Comparison of ENCODE assay signal across 19 cellular contexts in the genomic region with DNA sequence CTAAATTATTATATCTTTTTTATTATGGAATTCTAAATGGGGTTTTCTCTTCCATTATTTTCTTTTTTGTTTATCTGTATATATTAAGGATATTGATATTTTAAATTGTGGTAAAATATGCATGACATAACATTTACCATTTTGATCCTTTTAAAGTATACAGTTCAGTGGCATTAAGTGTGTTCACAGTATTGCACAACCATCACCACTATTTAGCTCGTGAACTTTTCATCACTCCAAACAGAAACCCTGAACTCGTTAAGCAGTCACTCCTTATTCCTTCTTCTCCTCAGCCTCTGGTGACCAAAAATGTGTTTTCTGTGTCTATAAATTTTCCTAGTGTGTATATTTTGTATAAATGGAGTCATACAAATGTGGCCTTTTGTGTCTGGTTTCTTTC.
DNase-seq lines count a peak whose midpoint lies in the region; TF ChIP-seq lines count a peak whose summit lies in the region.
"Had no signal": no experiment of that assay in that cellular context is flagged by ENCODE, and none has a peak within 500 bp of the region (broad histone marks: within the 10 kb centered on the region; RNA-seq: fewer than 3 reads in every experiment).

No MANE protein-coding gene starts in this region.

- H3K4me3 ChIP-seq in mammary epithelial cell (replicated peaks in 1 of 3; ENCODE audit: insufficient read depth in 1 of 3, low read depth in 2 of 3, low read length in 3 of 3) (no peak overlapping the region), fibroblast of villous mesenchyme (ENCODE audit: low read depth, low read length) (no peak overlapping the region), Caco-2 (ENCODE audit: low read depth, low read length) (no peak overlapping the region)
- H3K4me3 ChIP-seq: BLaER1, GM12878, GM23338, HAP-1 had no signal

- in situ Hi-C loops in mammary epithelial cell (cut with MboI; ENCODE audit: low sequenced_read_pairs in 2 of 2) = no loop called here

- H3K9me3 Mint-ChIP-seq in MCF 10A (ENCODE audit: unreplicated experiment) (no peaks in the 10 kb centered on the region), Caco-2 (ENCODE audit: unreplicated experiment) (no peaks in the 10 kb centered on the region)
- H3K9me3 Mint-ChIP-seq: CD4-positive, CD25-positive, alpha-beta regulatory T cell; CD8-positive, alpha-beta T cell; GM23338; HFFc6 had no signal

- no peak overlapping the region for H3K9ac ChIP-seq in mammary epithelial cell (ENCODE audit: insufficient read depth, low read length)
- H3K9ac ChIP-seq: BLaER1 had no signal

- TF ChIP-seq CTCF in MCF 10A (IDR thresholded peaks at IDR 0.05; ENCODE audit: unreplicated experiment) (no peak), mammary epithelial cell (conservative IDR thresholded peaks at IDR 0.05 in 1 of 2, IDR thresholded peaks at IDR 0.05 in 1 of 2; ENCODE audit: extremely low read depth in 1 of 2, insufficient read depth in 1 of 2, low read depth in 1 of 2, low read length in 2 of 2) (no peak), fibroblast of villous mesenchyme (IDR thresholded peaks at IDR 0.05; ENCODE audit: insufficient read depth, low read depth, low read length) (no peak), Caco-2 (IDR thresholded peaks at IDR 0.05; ENCODE audit: insufficient read depth in 1 of 2, low read depth in 1 of 2, low read length in 1 of 2, severe bottlenecking in 1 of 2, unreplicated experiment in 1 of 2) (no peak)

- intact Hi-C loops in MCF 10A (cut with micrococcal nuclease) = no loop called here
- intact Hi-C loops in mammary epithelial cell (cut with micrococcal nuclease) = no loop called here
- intact Hi-C loops in Caco-2 (cut with micrococcal nuclease; ENCODE audit: unreplicated experiment) = no loop called here

- H3K36me3 ChIP-seq in mammary epithelial cell (ENCODE audit: insufficient read depth, low read length) = no peaks in the 10 kb centered on the region
- H3K36me3 ChIP-seq in Caco-2 (ENCODE audit: control insufficient read depth, insufficient read depth, low read length) = no peaks in the 10 kb centered on the region
- H3K36me3 ChIP-seq: BLaER1, HAP-1 had no signal

- H3K27ac Mint-ChIP-seq in MCF 10A (ENCODE audit: low read depth, unreplicated experiment) (peak overlapping the region; percentile 74), Caco-2 (ENCODE audit: unreplicated experiment) (no peak overlapping the region)
- H3K27ac Mint-ChIP-seq: B cell; CD4-positive, CD25-positive, alpha-beta regulatory T cell; CD8-positive, alpha-beta T cell; GM23338; HFFc6 had no signal

- H3K4me1 Mint-ChIP-seq in MCF 10A (ENCODE audit: insufficient read depth, unreplicated experiment) (peaks cover 12% of the 10 kb centered on the region), Caco-2 (ENCODE audit: low read depth, unreplicated experiment) (no peaks in the 10 kb centered on the region)
- H3K4me1 Mint-ChIP-seq: B cell; CD4-positive, CD25-positive, alpha-beta regulatory T cell had no signal

- CTCF ChIA-PET in MCF 10A (lab: Yijun Ruan, JAX) = no interaction called here
- CTCF ChIA-PET in mammary epithelial cell (lab: Charles Lee; ENCODE audit: low non-redundant PET) = no interaction called here
- CTCF ChIA-PET in Caco-2 (lab: Charles Lee) = no interaction called here

- H3K4me3 Mint-ChIP-seq in MCF 10A (ENCODE audit: unreplicated experiment) (no peak overlapping the region), Caco-2 (ENCODE audit: unreplicated experiment) (no peak overlapping the region)
- H3K4me3 Mint-ChIP-seq: B cell; CD4-positive, CD25-positive, alpha-beta regulatory T cell; CD8-positive, alpha-beta T cell; GM23338; HFFc6 had no signal

- no peaks in the 10 kb centered on the region for H3K36me3 Mint-ChIP-seq in MCF 10A (ENCODE audit: insufficient read depth, unreplicated experiment)
- H3K36me3 Mint-ChIP-seq in Caco-2 (ENCODE audit: insufficient read depth, unreplicated experiment) = no peaks in the 10 kb centered on the region

- no peak overlapping the region for H3K27ac ChIP-seq in mammary epithelial cell (ENCODE audit: insufficient read depth, low read depth, low read length)
- H3K27ac ChIP-seq: 22Rv1, BLaER1, C4-2B had no signal

- DNase-seq in MCF 10A (ENCODE audit: unreplicated experiment) (no peak), mammary epithelial cell (no peak), MV-4-11 (lab: John Stamatoyannopoulos, UW) (peak; percentile 8), fibroblast of villous mesenchyme (ENCODE audit: low read depth) (peak; percentile 18), Caco-2 (no peak), hepatic stellate cell (ENCODE audit: low spot score) (no peak)
- DNase-seq: CD4-positive, CD25-positive, alpha-beta regulatory T cell; CD8-positive, alpha-beta T cell; DMS 273 treated with DMSO at 0.1 percent for 48 hours; DMS53; DMS79 treated with DMSO at 0.1 percent for 48 hours; HFFc6 had no signal

- no peaks in the 10 kb centered on the region for H3K27me3 ChIP-seq in mammary epithelial cell (ENCODE audit: insufficient read depth, low read length)
- H3K27me3 ChIP-seq in Caco-2 (replicated peaks; ENCODE audit: control insufficient read depth, insufficient read depth, low read length) = no peaks in the 10 kb centered on the region
- H3K27me3 ChIP-seq: BLaER1 had no signal

- no peak overlapping the region for H2AFZ ChIP-seq in mammary epithelial cell (ENCODE audit: low read depth, low read length)
- H2AFZ ChIP-seq: GM23338 had no signal

- H3K9me3 ChIP-seq in mammary epithelial cell (replicated peaks; ENCODE audit: insufficient read depth, low read length) = no peaks in the 10 kb centered on the region
- no peaks in the 10 kb centered on the region for H3K9me3 ChIP-seq in Caco-2
- H3K9me3 ChIP-seq: BLaER1, HAP-1 had no signal

- H3K79me2 ChIP-seq in mammary epithelial cell (ENCODE audit: insufficient read depth, low read length) = no peaks in the 10 kb centered on the region

- no peak overlapping the region for H3K4me2 ChIP-seq in mammary epithelial cell (ENCODE audit: insufficient read depth, low read depth, low read length)
- H3K4me2 ChIP-seq: BLaER1, GM23338 had no signal

- dilution Hi-C loops in mammary epithelial cell (cut with HindIII; ENCODE audit: low sequenced_read_pairs) = no loop called here

- 50% methylated on average over 2 of the region's 2 CpGs for WGBS in mammary epithelial cell (ENCODE audit: low coverage, missing lambda C conversion rate)

- POLR2A ChIA-PET in MCF 10A (lab: Yijun Ruan, JAX) = no interaction called here
- POLR2A ChIA-PET in Caco-2 (lab: Charles Lee) = no interaction called here

- BruUV-seq in MCF 10A (replicated peaks; lab: Mats Ljungman, UMichigan) (no TSS peak), mammary epithelial cell (replicated peaks; lab: Mats Ljungman, UMichigan) (no TSS peak), Caco-2 (replicated peaks; lab: Mats Ljungman, UMichigan) (no TSS peak)

- H3K4me1 ChIP-seq in mammary epithelial cell (ENCODE audit: insufficient read depth, low read length) (peaks cover 1% of the 10 kb centered on the region), Caco-2 (no peaks in the 10 kb centered on the region)
- H3K4me1 ChIP-seq: BLaER1 had no signal

- H3K27me3 Mint-ChIP-seq in MCF 10A (ENCODE audit: insufficient read depth, unreplicated experiment) (no peaks in the 10 kb centered on the region), Caco-2 (ENCODE audit: insufficient read depth, unreplicated experiment) (no peaks in the 10 kb centered on the region)
- H3K27me3 Mint-ChIP-seq: B cell; CD4-positive, CD25-positive, alpha-beta regulatory T cell had no signal

- H4K20me1 ChIP-seq in mammary epithelial cell (ENCODE audit: insufficient read depth, low read length) = no peaks in the 10 kb centered on the region
- H4K20me1 ChIP-seq: BLaER1 had no signal

Comparison
In these comparisons a context has a peak if more than half of its experiments do, and no peak if none do; other contexts are left out.
1. DNase-seq: peak in MV-4-11 (single experiment) and fibroblast of villous mesenchyme (single experiment); none in MCF 10A (single experiment), mammary epithelial cell (single experiment), Caco-2 (0 of 2) and hepatic stellate cell (single experiment).